15 cellular contexts compared by ENCODE assay signal in genomic region chr12:15631007-15631715, GRCh38.
A peak's percentile ranks its signal among the peaks of the same experiment; 100 is the strongest.
DNase-seq lines count a peak whose midpoint lies in the region; TF ChIP-seq lines count a peak whose summit lies in the region.
"Had no signal": no experiment of that assay in that cellular context is flagged by ENCODE, and none has a peak within 500 bp of the region (broad histone marks: within the 10 kb centered on the region; RNA-seq: fewer than 3 reads in every experiment).

No MANE protein-coding gene starts in this region.

- no peaks in the 10 kb centered on the region for H3K9me3 ChIP-seq in SK-N-SH
- H3K9me3 ChIP-seq in tibial artery, result no peaks in the 10 kb centered on the region
- H3K9me3 ChIP-seq in effector memory CD4-positive, alpha-beta T cell (ENCODE audit: control insufficient read depth, low read length), result no peaks in the 10 kb centered on the region

- TF ChIP-seq EP300 in SK-N-SH (IDR thresholded peaks at IDR 0.05; ENCODE audit: borderline replicate concordance in 1 of 2, low read depth in 1 of 2, low read length in 1 of 2), result no peak

- peak overlapping the region; percentile 80; the same call in 1 of the 2 replicates for H3K9ac ChIP-seq in SK-N-SH

- no peaks in the 10 kb centered on the region for H4K20me1 ChIP-seq in SK-N-SH (ENCODE audit: insufficient read depth)

- TF ChIP-seq CTCF in SK-N-SH (IDR thresholded peaks at IDR 0.05), result no peak
- no peak for TF ChIP-seq CTCF in tibial artery (IDR thresholded peaks at IDR 0.05)

- no peak overlapping the region for H2AFZ ChIP-seq in SK-N-SH (ENCODE audit: low read depth)

- no peaks in the 10 kb centered on the region for H3K27me3 ChIP-seq in SK-N-SH (ENCODE audit: insufficient read depth)
- H3K27me3 ChIP-seq in tibial artery, result no peaks in the 10 kb centered on the region
- H3K27me3 ChIP-seq in effector memory CD4-positive, alpha-beta T cell (replicated peaks; ENCODE audit: control insufficient read depth, insufficient read depth, low read length, poor library complexity, severe bottlenecking), result no peaks in the 10 kb centered on the region

- H3F3A ChIP-seq in SK-N-SH (replicated peaks; ENCODE audit: insufficient read depth), result peaks cover 64% of the 10 kb centered on the region

- POLR2A ChIA-PET in SK-N-SH (lab: Yijun Ruan, JAX), result no interaction called here

- no peak overlapping the region for H3K4me3 ChIP-seq in SK-N-SH (ENCODE audit: low read depth in 2 of 2, low read length in 1 of 2)
- H3K4me3 ChIP-seq in tibial artery, result no peak overlapping the region
- H3K4me3 ChIP-seq in effector memory CD4-positive, alpha-beta T cell (ENCODE audit: insufficient read depth, low read depth, low read length, poor library complexity, severe bottlenecking), result no peak overlapping the region

- CTCF ChIA-PET in SK-N-SH (lab: Yijun Ruan, JAX), result no interaction called here

- DNase-seq in HuH-7.5 (ENCODE audit: low spot score) (peak; percentile 6), SK-N-SH (no peak), left kidney (ENCODE audit: low read depth, low spot score) (peak; percentile 11), tibial artery (no peak), HK-2 (ENCODE audit: unreplicated experiment) (no peak)
- no peak for DNase-seq in activated T-cell treated with anti-CD3 and anti-CD28 coated beads, Interleukin-2, amount 50 U/mL, for 48 hours
- DNase-seq in effector memory CD4-positive, alpha-beta T cell, result no peak
- DNase-seq: activated naive CD8-positive, alpha-beta T cell treated with anti-CD3 and anti-CD28 coated beads, Interleukin-2, amount 10 ng/mL, durations not matched to agents 7 days and 5 days; dermis blood vessel endothelial cell; NCI-H1417 treated with DMSO at 0.1 percent for 48 hours; NCI-H524; SIG-M5; stimulated activated CD4-positive, alpha-beta T cell treated with anti-CD3 and anti-CD28 coated beads, Interleukin-4, amount 100 ng/mL, for 1 hour; stimulated activated naive CD4-positive, alpha-beta T cell treated with Interleukin-2 at 50 U/mL for 16 hours; WERI-Rb-1 had no signal

- H3K9me2 ChIP-seq in SK-N-SH, result no peaks in the 10 kb centered on the region

- H3K4me2 ChIP-seq in SK-N-SH, result no peak overlapping the region

- H3K4me1 ChIP-seq in SK-N-SH (ENCODE audit: control insufficient read depth in 1 of 2, insufficient read depth in 2 of 2, low read depth in 1 of 2, low read length in 1 of 2), result peaks cover 7 to 56% of the 10 kb centered on the region in 2 experiments
- H3K4me1 ChIP-seq in tibial artery, result peaks cover 0 to 90% (median 30%) of the 10 kb centered on the region in 4 donors
- no peaks in the 10 kb centered on the region for H3K4me1 ChIP-seq in effector memory CD4-positive, alpha-beta T cell (ENCODE audit: control insufficient read depth, insufficient read depth, low read length, poor library complexity, severe bottlenecking)

- H3K79me2 ChIP-seq in SK-N-SH (ENCODE audit: insufficient read depth), result no peaks in the 10 kb centered on the region

- peak overlapping the region; percentile 82 to 100; a peak in 3 of 4 replicates for H3K27ac ChIP-seq in SK-N-SH (ENCODE audit: low read depth in 2 of 2, low read length in 1 of 2)
- peak overlapping the region; percentile 79 to 83 for H3K27ac ChIP-seq in tibial artery
- no peak overlapping the region for H3K27ac ChIP-seq in effector memory CD4-positive, alpha-beta T cell (ENCODE audit: insufficient read depth, low read length, poor library complexity, severe bottlenecking)
- H3K27ac ChIP-seq: WERI-Rb-1 had no signal

- WGBS in SK-N-SH (ENCODE audit: low lambda C conversion rate), result 72% methylated on average over 6 of the region's 6 CpGs

- TF ChIP-seq RAD21 in SK-N-SH (IDR thresholded peaks at IDR 0.05; ENCODE audit: low read length), result no peak

- intact Hi-C loops in tibial artery (cut with DNase I; ENCODE audit: low total_unique reads), result no loop called here

- H3K36me3 ChIP-seq in SK-N-SH (replicated peaks in 1 of 2; ENCODE audit: control insufficient read depth in 1 of 2, insufficient read depth in 2 of 2, low read length in 1 of 2), result peaks cover 0 to 3% of the 10 kb centered on the region in 2 experiments
- peaks cover 7 to 11% (median 10%) of the 10 kb centered on the region in 3 donors for H3K36me3 ChIP-seq in tibial artery
- no peaks in the 10 kb centered on the region for H3K36me3 ChIP-seq in effector memory CD4-positive, alpha-beta T cell (ENCODE audit: control insufficient read depth, insufficient read depth, low read length)

TF ChIP-seq in SK-N-SH, 30 proteins besides CTCF, POLR2A, EP300 and RAD21:
- TF ChIP-seq FOXM1 (IDR thresholded peaks at IDR 0.05; ENCODE audit: low read depth) (no peak), GATA2 (CRISPR knock-in tag; IDR thresholded peaks at IDR 0.05) (no peak), POLR2AphosphoS5 (IDR thresholded peaks at IDR 0.05; ENCODE audit: low read depth, low read length) (peak; percentile 34; the same call in 1 of the 2 replicates), GABPA (IDR thresholded peaks at IDR 0.05; ENCODE audit: low read depth) (no peak), USF2 (IDR thresholded peaks at IDR 0.05; ENCODE audit: borderline replicate concordance, low read depth, low read length) (no peak), NFIC (IDR thresholded peaks at IDR 0.05; ENCODE audit: borderline replicate concordance) (no peak), REST (IDR thresholded peaks at IDR 0.05; ENCODE audit: low read depth, low read length) (no peak), CHD2 (IDR thresholded peaks at IDR 0.05; ENCODE audit: low read length, partially characterized antibody) (no peak), JUND (IDR thresholded peaks at IDR 0.05) (0 out of 2 replicates have a peak, but pooled peaks have one; percentile 8), TCF12 (IDR thresholded peaks at IDR 0.05) (peak; percentile 61), MAX (IDR thresholded peaks at IDR 0.05; ENCODE audit: low read depth) (no peak), FOSL2 (IDR thresholded peaks at IDR 0.05; ENCODE audit: borderline replicate concordance, low read depth) (no peak), YY1 (IDR thresholded peaks at IDR 0.05; ENCODE audit: low read depth) (no peak), IRF3 (IDR thresholded peaks at IDR 0.05; ENCODE audit: low read depth, low read length) (no peak), MEF2A (IDR thresholded peaks at IDR 0.05; ENCODE audit: borderline replicate concordance, low read depth) (no peak)

Comparison
In these comparisons a context has a peak if more than half of its experiments do, and no peak if none do; other contexts are left out.
1. DNase-seq: peak in HuH-7.5 (single experiment) and left kidney (single experiment); none in SK-N-SH (single experiment), tibial artery (0 of 2), activated T-cell treated with anti-CD3 and anti-CD28 coated beads, Interleukin-2, amount 50 U/mL, for 48 hours (0 of 2), HK-2 (single experiment) and effector memory CD4-positive, alpha-beta T cell (0 of 3).